In genomic region chr11:111539426-111540113, GRCh38 we compare ENCODE assay signal across 11 cellular contexts. TPM values are rescaled to one million over a fixed set of nuclear protein-coding genes. Genes with fewer than 3 reads are reported as not detected.
DNase-seq lines count a peak whose midpoint lies in the region; ATAC-seq, FAIRE-seq and TF ChIP-seq lines count a peak whose summit lies in the region.
"Had no signal": no experiment of that assay in that cellular context is flagged by ENCODE, and none has a peak within 500 bp of the region (broad histone marks: within the 10 kb centered on the region; RNA-seq: fewer than 3 reads in every experiment).

No MANE protein-coding gene starts in this region.

- H3K4me1 ChIP-seq in SK-N-SH (ENCODE audit: control insufficient read depth in 1 of 2, insufficient read depth in 2 of 2, low read depth in 1 of 2, low read length in 1 of 2) (peaks cover 13 to 34% of the 10 kb centered on the region in 2 experiments; a peak in 3 of 4 replicates), stomach smooth muscle (ENCODE audit: control insufficient read depth, insufficient read depth, low read length) (peaks cover 29% of the 10 kb centered on the region)

- H3K9me3 ChIP-seq in SK-N-SH (no peaks in the 10 kb centered on the region), stomach smooth muscle (ENCODE audit: control insufficient read depth in 2 of 2, low read length in 2 of 2) (no peaks in the 10 kb centered on the region)

- POLR2A ChIA-PET in SK-N-SH (lab: Yijun Ruan, JAX), result no interaction called here

- H3K27ac ChIP-seq in SK-N-SH (ENCODE audit: low read depth in 2 of 2, low read length in 1 of 2) (peak overlapping the region; percentile 81 to 95), stomach smooth muscle (ENCODE audit: low read length) (peak overlapping the region; percentile 81)
- H3K27ac ChIP-seq: SK-N-MC had no signal

- no peaks in the 10 kb centered on the region for H3K27me3 ChIP-seq in SK-N-SH (ENCODE audit: insufficient read depth)
- peaks cover 0 to 1% of the 10 kb centered on the region in 2 donors for H3K27me3 ChIP-seq in stomach smooth muscle (ENCODE audit: control insufficient read depth in 1 of 2, insufficient read depth in 2 of 2, low read length in 2 of 2)

- no peak for DNase-seq in SK-N-SH
- DNase-seq in activated T-cell treated with anti-CD3 and anti-CD28 coated beads, Interleukin-2, amount 50 U/mL, for 4 hours, result peak; percentile 28
- peak; percentile 21 to 28 (median 23) for DNase-seq in immature natural killer cell
- no peak for DNase-seq in urothelium cell line (ENCODE audit: low spot score)
- DNase-seq in GM19238 (ENCODE audit: insufficient read length, low spot score), result no peak

- H3K79me2 ChIP-seq in SK-N-SH (ENCODE audit: insufficient read depth), result peaks cover 55% of the 10 kb centered on the region

- CTCF ChIA-PET in SK-N-SH (lab: Yijun Ruan, JAX), result interaction anchor here (0.9 to 1.4 kb wide), 5 partner anchors 23 to 237 kb away, joined by 3 read pairs; no protein-coding TSS in a partner anchor

- peaks cover 20% of the 10 kb centered on the region for H3K4me1 Mint-ChIP-seq in activated T-cell treated with anti-CD3 and anti-CD28 coated beads, Interleukin-2, amount 50 U/mL, for 4 hours (ENCODE audit: low read depth)
- peaks cover 33 to 38% of the 10 kb centered on the region in 2 donors for H3K4me1 Mint-ChIP-seq in immature natural killer cell

- H2AFZ ChIP-seq in SK-N-SH (ENCODE audit: low read depth), result no peak overlapping the region; the same call in 1 of the 2 replicates

- no peak for ATAC-seq in SK-N-SH treated with all-trans-retinoic acid at 6 μM for 48 hours
- ATAC-seq in activated T-cell treated with anti-CD3 and anti-CD28 coated beads, Interleukin-2, amount 50 U/mL, for 4 hours, result peak; percentile 23 to 44
- no peak for ATAC-seq in HG03469 (IDR thresholded peaks at IDR 0.05; ENCODE audit: unreplicated experiment)

- no peak for TF ChIP-seq RAD21 in SK-N-SH (IDR thresholded peaks at IDR 0.05; ENCODE audit: low read length)

- peak overlapping the region in 4 of 6 donors; percentile 11 to 70 (median 34) for H3K27ac Mint-ChIP-seq in immature natural killer cell

- H3K9me2 ChIP-seq in SK-N-SH, result no peaks in the 10 kb centered on the region

- no peak for TF ChIP-seq EP300 in SK-N-SH (IDR thresholded peaks at IDR 0.05; ENCODE audit: borderline replicate concordance in 1 of 2, low read depth in 1 of 2, low read length in 1 of 2)

- no peak for FAIRE-seq in urothelium cell line (lab: Jason Lieb, UNC)

- H3K4me3 ChIP-seq in SK-N-SH (ENCODE audit: low read depth in 2 of 2, low read length in 1 of 2) (peak overlapping the region; percentile 80 to 82; a peak in 3 of 4 replicates), stomach smooth muscle (ENCODE audit: low read length in 2 of 2) (peak overlapping the region; percentile 82 to 85)

- peaks cover 11% of the 10 kb centered on the region for H3F3A ChIP-seq in SK-N-SH (replicated peaks; ENCODE audit: insufficient read depth)

- peaks cover 75% of the 10 kb centered on the region for H3K27me3 Mint-ChIP-seq in activated T-cell treated with anti-CD3 and anti-CD28 coated beads, Interleukin-2, amount 50 U/mL, for 4 hours (ENCODE audit: low read depth)
- H3K27me3 Mint-ChIP-seq in immature natural killer cell (ENCODE audit: low read depth in 3 of 3), result peaks cover 18 to 38% (median 31%) of the 10 kb centered on the region in 3 donors

- peak overlapping the region; percentile 11 for H3K4me3 Mint-ChIP-seq in activated T-cell treated with anti-CD3 and anti-CD28 coated beads, Interleukin-2, amount 50 U/mL, for 4 hours
- peak overlapping the region; percentile 6 to 63 (median 50) for H3K4me3 Mint-ChIP-seq in immature natural killer cell

- H3K9ac ChIP-seq in SK-N-SH (peak overlapping the region; percentile 98), stomach smooth muscle (ENCODE audit: low read length in 2 of 2) (peak overlapping the region; percentile 75 to 81)

- WGBS in SK-N-SH (ENCODE audit: low lambda C conversion rate), result 90% methylated on average over 9 of the region's 9 CpGs

- H3K36me3 ChIP-seq in SK-N-SH (replicated peaks in 1 of 2; ENCODE audit: control insufficient read depth in 1 of 2, insufficient read depth in 2 of 2, low read length in 1 of 2) (peaks cover 17 to 30% of the 10 kb centered on the region in 2 experiments), stomach smooth muscle (ENCODE audit: control insufficient read depth in 2 of 2, insufficient read depth in 2 of 2, low read length in 2 of 2) (peaks cover 0 to 9% of the 10 kb centered on the region in 2 donors)

- no peak for TF ChIP-seq CTCF in SK-N-SH (IDR thresholded peaks at IDR 0.05)

- H3K9me3 Mint-ChIP-seq in activated T-cell treated with anti-CD3 and anti-CD28 coated beads, Interleukin-2, amount 50 U/mL, for 4 hours, result no peaks in the 10 kb centered on the region
- peaks cover 0 to 1% (median 0%) of the 10 kb centered on the region in 6 donors for H3K9me3 Mint-ChIP-seq in immature natural killer cell

- peaks cover 12% of the 10 kb centered on the region for H4K20me1 ChIP-seq in SK-N-SH (ENCODE audit: insufficient read depth)

- no peaks in the 10 kb centered on the region for H3K36me3 Mint-ChIP-seq in activated T-cell treated with anti-CD3 and anti-CD28 coated beads, Interleukin-2, amount 50 U/mL, for 4 hours (ENCODE audit: insufficient read depth)
- H3K36me3 Mint-ChIP-seq in immature natural killer cell, result no peaks in the 10 kb centered on the region

- H3K4me2 ChIP-seq in SK-N-SH, result peak overlapping the region; percentile 94

TF ChIP-seq in SK-N-SH, 30 proteins besides CTCF, POLR2A, EP300 and RAD21:
- TF ChIP-seq CHD2 (IDR thresholded peaks at IDR 0.05; ENCODE audit: low read length, partially characterized antibody) (no peak), RXRA (IDR thresholded peaks at IDR 0.05; ENCODE audit: borderline replicate concordance, low read depth) (no peak), POLR2AphosphoS5 (IDR thresholded peaks at IDR 0.05; ENCODE audit: low read depth, low read length) (0 out of 2 replicates have a peak, but pooled peaks have one; percentile 13)

TF ChIP-seq in SK-N-SH treated with all-trans-retinoic acid at 6 μM for 48 hours, 23 proteins besides CTCF, POLR2A, EP300 and RAD21 (continues in another document):
- TF ChIP-seq BACH2 (CRISPR knock-in tag; IDR thresholded peaks at IDR 0.05; ENCODE audit: borderline replicate concordance) (no peak), TOX (CRISPR knock-in tag; IDR thresholded peaks at IDR 0.05; ENCODE audit: borderline replicate concordance) (no peak), OSR1 (CRISPR knock-in tag; IDR thresholded peaks at IDR 0.05) (no peak), CSDC2 (CRISPR knock-in tag; IDR thresholded peaks at IDR 0.05) (no peak), CREB5 (CRISPR knock-in tag; IDR thresholded peaks at IDR 0.05; ENCODE audit: low read depth) (no peak), ARNTL (CRISPR knock-in tag; IDR thresholded peaks at IDR 0.05; ENCODE audit: borderline replicate concordance, low read depth) (no peak), GLIS3 (CRISPR knock-in tag; IDR thresholded peaks at IDR 0.05) (no peak), PPARA (CRISPR knock-in tag; IDR thresholded peaks at IDR 0.05; ENCODE audit: borderline replicate concordance) (no peak), PATZ1 (CRISPR knock-in tag; IDR thresholded peaks at IDR 0.05; ENCODE audit: borderline replicate concordance) (no peak), SNAI2 (CRISPR knock-in tag; IDR thresholded peaks at IDR 0.05) (no peak), ZFP3 (CRISPR knock-in tag; IDR thresholded peaks at IDR 0.05) (no peak)

RNA-seq across cellular contexts. Expression of gene LAYN, which starts 0.9 kb away (rescaled TPM):
- polyA plus RNA-seq in SK-N-SH (2012; rRNA removed) (366 and 437 TPM in 2 replicates), immature natural killer cell (1 to 10 TPM in 1 of 3 donors, not detected in 2; 1.6 TPM)
- polyA plus RNA-seq in SK-N-SH (2012; cell fraction: cytosol; rRNA removed), result 389 and 422 TPM in 2 replicates
- polyA plus RNA-seq in SK-N-SH (2012; cell fraction: nucleus; rRNA removed), result 219 and 356 TPM in 2 replicates
- 1 to 10 TPM in 2 of 3 donors, under 1 TPM in 1; 0.43 to 3.0 (median 1.7) TPM for total RNA-seq in activated T-cell treated with anti-CD3 and anti-CD28 coated beads, Interleukin-2, amount 50 U/mL, for 4 hours

RNA-seq across cellular contexts. Expression of gene HOATZ, which starts 25.0 kb away (rescaled TPM):
- 4.4 and 4.9 TPM in 2 replicates for polyA plus RNA-seq in SK-N-SH (2012; rRNA removed)
- 5.8 and 6.8 TPM in 2 replicates for polyA plus RNA-seq in SK-N-SH (2012; cell fraction: cytosol; rRNA removed)
- 2.7 and 3.8 TPM in 2 replicates for polyA plus RNA-seq in SK-N-SH (2012; cell fraction: nucleus; rRNA removed)
- total RNA-seq in activated T-cell treated with anti-CD3 and anti-CD28 coated beads, Interleukin-2, amount 50 U/mL, for 4 hours, result not detected
- not detected for polyA plus RNA-seq in immature natural killer cell
- total RNA-seq: dermis microvascular lymphatic vessel endothelial cell, HT1080 had no signal

RNA-seq across cellular contexts. Expression of gene BTG4, which starts 27.4 kb away (rescaled TPM):
- polyA plus RNA-seq in SK-N-SH (2012; rRNA removed) (0.26 and 0.34 TPM in 2 replicates), immature natural killer cell (not detected)
- 0.18 and 0.26 TPM in 2 replicates for polyA plus RNA-seq in SK-N-SH (2012; cell fraction: cytosol; rRNA removed)
- 0.34 and 0.45 TPM in 2 replicates for polyA plus RNA-seq in SK-N-SH (2012; cell fraction: nucleus; rRNA removed)
- total RNA-seq in activated T-cell treated with anti-CD3 and anti-CD28 coated beads, Interleukin-2, amount 50 U/mL, for 4 hours, result under 1 TPM in 1 of 3 donors, not detected in 2; 0.43 TPM
- total RNA-seq: dermis microvascular lymphatic vessel endothelial cell had no signal

Comparison
In these comparisons a context has a peak if more than half of its experiments do, and no peak if none do; other contexts are left out.
1. DNase-seq: peak in activated T-cell treated with anti-CD3 and anti-CD28 coated beads, Interleukin-2, amount 50 U/mL, for 4 hours (single experiment) and immature natural killer cell (3 of 3); none in SK-N-SH (single experiment), urothelium cell line (single experiment) and GM19238 (single experiment).
2. ATAC-seq: peak in activated T-cell treated with anti-CD3 and anti-CD28 coated beads, Interleukin-2, amount 50 U/mL, for 4 hours (2 of 2); none in SK-N-SH treated with all-trans-retinoic acid at 6 μM for 48 hours (single experiment) and HG03469 (single experiment).
3. RNA of gene LAYN, which starts 0.9 kb away (polyA plus RNA-seq): 219 to 437 TPM in SK-N-SH; 1.6 TPM in immature natural killer cell; every median in the first group is over 10 times any median in the second.